ENCODE assay signal across 4 cellular contexts in genomic region chr5:70932560-70932959, GRCh38. TPM values are rescaled to one million over a fixed set of nuclear protein-coding genes. Genes with fewer than 3 reads are reported as not detected.
DNase-seq lines count a peak whose midpoint lies in the region; ATAC-seq lines count a peak whose summit lies in the region.
"Not testable (repeated sequence)": the region's sequence is repeated elsewhere in the genome, so short reads cannot be mapped to it uniquely, and the experiment has no call there.

No MANE protein-coding gene starts in this region.

- H3K27ac Mint-ChIP-seq in activated T-cell treated with anti-CD3 and anti-CD28 coated beads, Interleukin-2, amount 50 U/mL, for 72 hours; stimulated activated effector memory CD8-positive, alpha-beta T cell treated with anti-CD3 and anti-CD28 coated beads, Interleukin-12 subunit alpha, Interleukin-12 subunit beta, amount 100 ng/mL, for 72 hours; stimulated activated naive CD8-positive, alpha-beta T cell treated with anti-CD3 and anti-CD28 coated beads, Interleukin-15, amount 100 ng/mL, for 72 hours: not testable (repeated sequence)

- not testable (repeated sequence) for H3K27me3 Mint-ChIP-seq in activated T-cell treated with anti-CD3 and anti-CD28 coated beads, Interleukin-2, amount 50 U/mL, for 4 hours (ENCODE audit: low read depth); activated T-cell treated with anti-CD3 and anti-CD28 coated beads, Interleukin-2, amount 50 U/mL, for 72 hours (ENCODE audit: low read depth); stimulated activated naive CD8-positive, alpha-beta T cell treated with anti-CD3 and anti-CD28 coated beads, Interleukin-15, amount 100 ng/mL, for 72 hours

- DNase-seq in activated T-cell treated with anti-CD3 and anti-CD28 coated beads, Interleukin-2, amount 50 U/mL, for 4 hours; activated T-cell treated with anti-CD3 and anti-CD28 coated beads, Interleukin-2, amount 50 U/mL, for 72 hours; stimulated activated effector memory CD8-positive, alpha-beta T cell treated with anti-CD3 and anti-CD28 coated beads, Interleukin-12 subunit alpha, Interleukin-12 subunit beta, amount 100 ng/mL, for 72 hours (ENCODE audit: low spot score in 2 of 2); stimulated activated naive CD8-positive, alpha-beta T cell treated with anti-CD3 and anti-CD28 coated beads, Interleukin-15, amount 100 ng/mL, for 72 hours: not testable (repeated sequence)

- not testable (repeated sequence) for H3K4me1 Mint-ChIP-seq in activated T-cell treated with anti-CD3 and anti-CD28 coated beads, Interleukin-2, amount 50 U/mL, for 4 hours (ENCODE audit: low read depth); activated T-cell treated with anti-CD3 and anti-CD28 coated beads, Interleukin-2, amount 50 U/mL, for 72 hours (ENCODE audit: low read depth); stimulated activated effector memory CD8-positive, alpha-beta T cell treated with anti-CD3 and anti-CD28 coated beads, Interleukin-12 subunit alpha, Interleukin-12 subunit beta, amount 100 ng/mL, for 72 hours; stimulated activated naive CD8-positive, alpha-beta T cell treated with anti-CD3 and anti-CD28 coated beads, Interleukin-15, amount 100 ng/mL, for 72 hours

- not testable (repeated sequence) for H3K4me3 Mint-ChIP-seq in activated T-cell treated with anti-CD3 and anti-CD28 coated beads, Interleukin-2, amount 50 U/mL, for 4 hours; activated T-cell treated with anti-CD3 and anti-CD28 coated beads, Interleukin-2, amount 50 U/mL, for 72 hours; stimulated activated effector memory CD8-positive, alpha-beta T cell treated with anti-CD3 and anti-CD28 coated beads, Interleukin-12 subunit alpha, Interleukin-12 subunit beta, amount 100 ng/mL, for 72 hours; stimulated activated naive CD8-positive, alpha-beta T cell treated with anti-CD3 and anti-CD28 coated beads, Interleukin-15, amount 100 ng/mL, for 72 hours

- H3K9me3 Mint-ChIP-seq in activated T-cell treated with anti-CD3 and anti-CD28 coated beads, Interleukin-2, amount 50 U/mL, for 4 hours; activated T-cell treated with anti-CD3 and anti-CD28 coated beads, Interleukin-2, amount 50 U/mL, for 72 hours; stimulated activated effector memory CD8-positive, alpha-beta T cell treated with anti-CD3 and anti-CD28 coated beads, Interleukin-12 subunit alpha, Interleukin-12 subunit beta, amount 100 ng/mL, for 72 hours; stimulated activated naive CD8-positive, alpha-beta T cell treated with anti-CD3 and anti-CD28 coated beads, Interleukin-15, amount 100 ng/mL, for 72 hours: not testable (repeated sequence)

- H3K36me3 Mint-ChIP-seq in activated T-cell treated with anti-CD3 and anti-CD28 coated beads, Interleukin-2, amount 50 U/mL, for 4 hours (ENCODE audit: insufficient read depth); activated T-cell treated with anti-CD3 and anti-CD28 coated beads, Interleukin-2, amount 50 U/mL, for 72 hours (ENCODE audit: insufficient read depth in 2 of 2); stimulated activated effector memory CD8-positive, alpha-beta T cell treated with anti-CD3 and anti-CD28 coated beads, Interleukin-12 subunit alpha, Interleukin-12 subunit beta, amount 100 ng/mL, for 72 hours: not testable (repeated sequence)

- peak; percentile 18 to 27 for ATAC-seq in activated T-cell treated with anti-CD3 and anti-CD28 coated beads, Interleukin-2, amount 50 U/mL, for 4 hours
- ATAC-seq in activated T-cell treated with anti-CD3 and anti-CD28 coated beads, Interleukin-2, amount 50 U/mL, for 72 hours (replicated peaks in 1 of 2) = peak; percentile 7 to 14
- peak; percentile 62 for ATAC-seq in stimulated activated effector memory CD8-positive, alpha-beta T cell treated with anti-CD3 and anti-CD28 coated beads, Interleukin-12 subunit alpha, Interleukin-12 subunit beta, amount 100 ng/mL, for 72 hours
- ATAC-seq in stimulated activated naive CD8-positive, alpha-beta T cell treated with anti-CD3 and anti-CD28 coated beads, Interleukin-15, amount 100 ng/mL, for 72 hours = peak; percentile 62

RNA-seq across cellular contexts. Expression of gene SMN1, which starts 7.7 kb away (rescaled TPM):
- total RNA-seq in activated T-cell treated with anti-CD3 and anti-CD28 coated beads, Interleukin-2, amount 50 U/mL, for 4 hours = 100 to 1,000 TPM in 1 of 3 donors, 10 to 100 TPM in 2; 76.0 to 110 (median 85.6) TPM
- total RNA-seq in activated T-cell treated with anti-CD3 and anti-CD28 coated beads, Interleukin-2, amount 50 U/mL, for 72 hours = 10 to 100 TPM; 35.0 to 67.1 TPM

RNA-seq across cellular contexts. Expression of gene SERF1A, which starts 32.1 kb away (rescaled TPM):
- total RNA-seq in activated T-cell treated with anti-CD3 and anti-CD28 coated beads, Interleukin-2, amount 50 U/mL, for 4 hours = 10 to 100 TPM in 1 of 3 donors, 1 to 10 TPM in 2; 4.5 to 11.5 (median 9.7) TPM
- 10 to 100 TPM; 14.1 to 21.5 TPM for total RNA-seq in activated T-cell treated with anti-CD3 and anti-CD28 coated beads, Interleukin-2, amount 50 U/mL, for 72 hours

Comparison
In these comparisons a context has a peak if more than half of its experiments do, and no peak if none do; other contexts are left out.
1. ATAC-seq: peak in every context shown above with its lines; median percentile 62 in stimulated activated effector memory CD8-positive, alpha-beta T cell treated with anti-CD3 and anti-CD28 coated beads, Interleukin-12 subunit alpha, Interleukin-12 subunit beta, amount 100 ng/mL, for 72 hours; 62 in stimulated activated naive CD8-positive, alpha-beta T cell treated with anti-CD3 and anti-CD28 coated beads, Interleukin-15, amount 100 ng/mL, for 72 hours; 22 in activated T-cell treated with anti-CD3 and anti-CD28 coated beads, Interleukin-2, amount 50 U/mL, for 4 hours; 10 in activated T-cell treated with anti-CD3 and anti-CD28 coated beads, Interleukin-2, amount 50 U/mL, for 72 hours.